In the genomic region with DNA sequence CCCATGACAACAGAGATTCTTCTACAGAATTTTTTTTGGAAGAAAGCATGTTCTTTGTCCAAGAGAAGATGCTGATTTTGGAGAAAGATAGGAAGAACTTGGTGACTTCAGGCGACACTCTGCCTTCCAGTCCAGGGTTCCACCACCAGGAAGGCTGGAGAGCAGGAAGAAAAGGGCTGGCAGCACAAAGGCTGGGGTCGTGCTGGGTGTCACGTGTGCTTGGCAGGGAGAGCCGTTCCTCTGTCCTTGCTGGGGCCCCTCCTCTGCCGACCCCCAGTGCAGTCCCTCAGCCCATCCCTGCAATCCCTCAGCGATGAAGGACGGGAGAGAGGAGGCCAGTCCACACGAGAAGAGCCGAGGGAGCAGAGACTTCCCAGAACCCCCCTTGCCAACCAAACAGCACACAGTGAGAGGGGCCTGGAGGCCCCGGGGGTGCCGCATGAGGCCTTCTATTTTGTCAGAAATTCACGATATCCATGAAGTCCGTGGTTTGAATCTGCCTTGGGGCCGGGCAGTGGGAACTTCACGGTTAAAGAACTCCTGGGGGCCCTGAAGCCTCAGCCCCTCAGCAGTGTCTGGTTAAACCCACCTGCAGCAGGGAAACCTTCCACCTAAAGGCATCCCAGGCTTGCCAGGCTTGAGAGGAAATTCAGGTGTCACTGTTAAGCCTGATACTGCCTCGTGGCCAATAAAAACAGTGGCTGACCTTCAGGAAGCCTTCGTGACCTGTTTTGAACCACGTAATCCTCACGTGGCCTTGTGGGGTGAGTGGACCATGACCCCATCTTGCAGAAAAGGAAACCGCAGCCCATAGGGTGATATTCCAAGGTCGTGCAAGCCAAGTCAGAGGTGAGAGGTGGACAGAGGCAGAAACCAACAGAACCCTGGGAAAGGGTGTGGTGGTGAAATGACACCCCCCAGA, we compare ENCODE assay signal across 1 cellular context.
TF ChIP-seq lines count a peak whose summit lies in the region.

No MANE protein-coding gene starts in this region.

TF ChIP-seq in HepG2, 621 proteins besides CTCF, POLR2A, EP300 and RAD21 (continued from another document and continues in another):
- TF ChIP-seq ZNF609 (CRISPR knock-in tag; IDR thresholded peaks at IDR 0.05; ENCODE audit: borderline replicate concordance) (peak; percentile 74; the same call in 1 of the 2 replicates), ZNF17 (CRISPR knock-in tag; IDR thresholded peaks at IDR 0.05) (no peak), RARA (CRISPR knock-in tag; IDR thresholded peaks at IDR 0.05) (peak; percentile 95), SP1 (IDR thresholded peaks at IDR 0.05) (no peak), SP1 (CRISPR knock-in tag; IDR thresholded peaks at IDR 0.05) (no peak), KLF11 (CRISPR knock-in tag; IDR thresholded peaks at IDR 0.05) (no peak), PCBP2 (optimal IDR thresholded peaks at IDR 0.05; ENCODE audit: low read depth, low read length, poor library complexity, severe bottlenecking) (no peak), ELF4 (CRISPR knock-in tag; IDR thresholded peaks at IDR 0.05; ENCODE audit: borderline replicate concordance) (no peak), EED (CRISPR knock-in tag; IDR thresholded peaks at IDR 0.05) (no peak), MIER2 (CRISPR knock-in tag; IDR thresholded peaks at IDR 0.05) (no peak), SMC3 (IDR thresholded peaks at IDR 0.05; ENCODE audit: low read length) (no peak), ZBTB38 (CRISPR knock-in tag; IDR thresholded peaks at IDR 0.05) (no peak), ZNF441 (CRISPR knock-in tag; IDR thresholded peaks at IDR 0.05; ENCODE audit: borderline replicate concordance) (peak; percentile 73; the same call in 1 of the 2 replicates), ARNTL (CRISPR knock-in tag; IDR thresholded peaks at IDR 0.05) (peak; percentile 99), SAP130 (CRISPR knock-in tag; IDR thresholded peaks at IDR 0.05; ENCODE audit: low read depth) (peak; percentile 83), TSC22D2 (CRISPR knock-in tag; IDR thresholded peaks at IDR 0.05; ENCODE audit: borderline replicate concordance) (no peak), ZMAT3 (CRISPR knock-in tag; conservative IDR thresholded peaks at IDR 0.05) (peak; percentile 81; the same call in 1 of the 2 replicates), ELF3 (CRISPR knock-in tag; IDR thresholded peaks at IDR 0.05) (peak; percentile 79), SNRNP70 (IDR thresholded peaks at IDR 0.05; ENCODE audit: low read depth, low read length) (no peak), RBM22 (optimal IDR thresholded peaks at IDR 0.05; ENCODE audit: low read length) (no peak), MTA1 (CRISPR knock-in tag; IDR thresholded peaks at IDR 0.05; ENCODE audit: borderline replicate concordance) (0 out of 2 replicates have a peak, but pooled peaks have one; percentile 52), YEATS4 (CRISPR knock-in tag; IDR thresholded peaks at IDR 0.05; ENCODE audit: borderline replicate concordance) (peak; percentile 51; the same call in 1 of the 2 replicates), ZSCAN21 (CRISPR knock-in tag; IDR thresholded peaks at IDR 0.05; ENCODE audit: borderline replicate concordance) (no peak), ZFX (CRISPR knock-in tag; IDR thresholded peaks at IDR 0.05; ENCODE audit: low read depth) (peak; percentile 66), CEBPB (IDR thresholded peaks at IDR 0.05; ENCODE audit: borderline replicate concordance, low read depth, low read length) (no peak), SMYD3 (CRISPR knock-in tag; IDR thresholded peaks at IDR 0.05) (no peak), RBAK (CRISPR knock-in tag; IDR thresholded peaks at IDR 0.05) (no peak), ZBTB20 (CRISPR knock-in tag; IDR thresholded peaks at IDR 0.05; ENCODE audit: borderline replicate concordance, low read depth) (peak; percentile 93; the same call in 1 of the 2 replicates)
- TF ChIP-seq, protein P1, sequence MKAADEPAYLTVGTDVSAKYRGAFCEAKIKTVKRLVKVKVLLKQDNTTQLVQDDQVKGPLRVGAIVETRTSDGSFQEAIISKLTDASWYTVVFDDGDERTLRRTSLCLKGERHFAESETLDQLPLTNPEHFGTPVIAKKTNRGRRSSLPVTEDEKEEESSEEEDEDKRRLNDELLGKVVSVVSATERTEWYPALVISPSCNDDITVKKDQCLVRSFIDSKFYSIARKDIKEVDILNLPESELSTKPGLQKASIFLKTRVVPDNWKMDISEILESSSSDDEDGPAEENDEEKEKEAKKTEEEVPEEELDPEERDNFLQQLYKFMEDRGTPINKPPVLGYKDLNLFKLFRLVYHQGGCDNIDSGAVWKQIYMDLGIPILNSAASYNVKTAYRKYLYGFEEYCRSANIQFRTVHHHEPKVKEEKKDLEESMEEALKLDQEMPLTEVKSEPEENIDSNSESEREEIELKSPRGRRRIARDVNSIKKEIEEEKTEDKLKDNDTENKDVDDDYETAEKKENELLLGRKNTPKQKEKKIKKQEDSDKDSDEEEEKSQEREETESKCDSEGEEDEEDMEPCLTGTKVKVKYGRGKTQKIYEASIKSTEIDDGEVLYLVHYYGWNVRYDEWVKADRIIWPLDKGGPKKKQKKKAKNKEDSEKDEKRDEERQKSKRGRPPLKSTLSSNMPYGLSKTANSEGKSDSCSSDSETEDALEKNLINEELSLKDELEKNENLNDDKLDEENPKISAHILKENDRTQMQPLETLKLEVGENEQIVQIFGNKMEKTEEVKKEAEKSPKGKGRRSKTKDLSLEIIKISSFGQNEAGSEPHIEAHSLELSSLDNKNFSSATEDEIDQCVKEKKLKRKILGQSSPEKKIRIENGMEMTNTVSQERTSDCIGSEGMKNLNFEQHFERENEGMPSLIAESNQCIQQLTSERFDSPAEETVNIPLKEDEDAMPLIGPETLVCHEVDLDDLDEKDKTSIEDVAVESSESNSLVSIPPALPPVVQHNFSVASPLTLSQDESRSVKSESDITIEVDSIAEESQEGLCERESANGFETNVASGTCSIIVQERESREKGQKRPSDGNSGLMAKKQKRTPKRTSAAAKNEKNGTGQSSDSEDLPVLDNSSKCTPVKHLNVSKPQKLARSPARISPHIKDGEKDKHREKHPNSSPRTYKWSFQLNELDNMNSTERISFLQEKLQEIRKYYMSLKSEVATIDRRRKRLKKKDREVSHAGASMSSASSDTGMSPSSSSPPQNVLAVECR (CRISPR knock-in tag; IDR thresholded peaks at IDR 0.05; ENCODE audit: borderline replicate concordance) = peak; percentile 52; the same call in 1 of the 2 replicates
- TF ChIP-seq, protein P2, sequence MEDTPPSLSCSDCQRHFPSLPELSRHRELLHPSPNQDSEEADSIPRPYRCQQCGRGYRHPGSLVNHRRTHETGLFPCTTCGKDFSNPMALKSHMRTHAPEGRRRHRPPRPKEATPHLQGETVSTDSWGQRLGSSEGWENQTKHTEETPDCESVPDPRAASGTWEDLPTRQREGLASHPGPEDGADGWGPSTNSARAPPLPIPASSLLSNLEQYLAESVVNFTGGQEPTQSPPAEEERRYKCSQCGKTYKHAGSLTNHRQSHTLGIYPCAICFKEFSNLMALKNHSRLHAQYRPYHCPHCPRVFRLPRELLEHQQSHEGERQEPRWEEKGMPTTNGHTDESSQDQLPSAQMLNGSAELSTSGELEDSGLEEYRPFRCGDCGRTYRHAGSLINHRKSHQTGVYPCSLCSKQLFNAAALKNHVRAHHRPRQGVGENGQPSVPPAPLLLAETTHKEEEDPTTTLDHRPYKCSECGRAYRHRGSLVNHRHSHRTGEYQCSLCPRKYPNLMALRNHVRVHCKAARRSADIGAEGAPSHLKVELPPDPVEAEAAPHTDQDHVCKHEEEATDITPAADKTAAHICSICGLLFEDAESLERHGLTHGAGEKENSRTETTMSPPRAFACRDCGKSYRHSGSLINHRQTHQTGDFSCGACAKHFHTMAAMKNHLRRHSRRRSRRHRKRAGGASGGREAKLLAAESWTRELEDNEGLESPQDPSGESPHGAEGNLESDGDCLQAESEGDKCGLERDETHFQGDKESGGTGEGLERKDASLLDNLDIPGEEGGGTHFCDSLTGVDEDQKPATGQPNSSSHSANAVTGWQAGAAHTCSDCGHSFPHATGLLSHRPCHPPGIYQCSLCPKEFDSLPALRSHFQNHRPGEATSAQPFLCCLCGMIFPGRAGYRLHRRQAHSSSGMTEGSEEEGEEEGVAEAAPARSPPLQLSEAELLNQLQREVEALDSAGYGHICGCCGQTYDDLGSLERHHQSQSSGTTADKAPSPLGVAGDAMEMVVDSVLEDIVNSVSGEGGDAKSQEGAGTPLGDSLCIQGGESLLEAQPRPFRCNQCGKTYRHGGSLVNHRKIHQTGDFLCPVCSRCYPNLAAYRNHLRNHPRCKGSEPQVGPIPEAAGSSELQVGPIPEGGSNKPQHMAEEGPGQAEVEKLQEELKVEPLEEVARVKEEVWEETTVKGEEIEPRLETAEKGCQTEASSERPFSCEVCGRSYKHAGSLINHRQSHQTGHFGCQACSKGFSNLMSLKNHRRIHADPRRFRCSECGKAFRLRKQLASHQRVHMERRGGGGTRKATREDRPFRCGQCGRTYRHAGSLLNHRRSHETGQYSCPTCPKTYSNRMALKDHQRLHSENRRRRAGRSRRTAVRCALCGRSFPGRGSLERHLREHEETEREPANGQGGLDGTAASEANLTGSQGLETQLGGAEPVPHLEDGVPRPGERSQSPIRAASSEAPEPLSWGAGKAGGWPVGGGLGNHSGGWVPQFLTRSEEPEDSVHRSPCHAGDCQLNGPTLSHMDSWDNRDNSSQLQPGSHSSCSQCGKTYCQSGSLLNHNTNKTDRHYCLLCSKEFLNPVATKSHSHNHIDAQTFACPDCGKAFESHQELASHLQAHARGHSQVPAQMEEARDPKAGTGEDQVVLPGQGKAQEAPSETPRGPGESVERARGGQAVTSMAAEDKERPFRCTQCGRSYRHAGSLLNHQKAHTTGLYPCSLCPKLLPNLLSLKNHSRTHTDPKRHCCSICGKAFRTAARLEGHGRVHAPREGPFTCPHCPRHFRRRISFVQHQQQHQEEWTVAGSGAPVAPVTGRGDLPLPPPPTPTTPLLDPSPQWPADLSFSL (CRISPR knock-in tag; IDR thresholded peaks at IDR 0.05) = no peak
- TF ChIP-seq, protein P3, sequence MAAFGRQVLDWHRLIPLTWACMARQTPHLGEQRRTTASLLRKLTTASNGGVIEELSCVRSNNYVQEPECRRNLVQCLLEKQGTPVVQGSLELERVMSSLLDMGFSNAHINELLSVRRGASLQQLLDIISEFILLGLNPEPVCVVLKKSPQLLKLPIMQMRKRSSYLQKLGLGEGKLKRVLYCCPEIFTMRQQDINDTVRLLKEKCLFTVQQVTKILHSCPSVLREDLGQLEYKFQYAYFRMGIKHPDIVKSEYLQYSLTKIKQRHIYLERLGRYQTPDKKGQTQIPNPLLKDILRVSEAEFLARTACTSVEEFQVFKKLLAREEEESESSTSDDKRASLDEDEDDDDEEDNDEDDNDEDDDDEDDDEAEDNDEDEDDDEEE (CRISPR knock-in tag; IDR thresholded peaks at IDR 0.05) = no peak
- TF ChIP-seq, protein P4, sequence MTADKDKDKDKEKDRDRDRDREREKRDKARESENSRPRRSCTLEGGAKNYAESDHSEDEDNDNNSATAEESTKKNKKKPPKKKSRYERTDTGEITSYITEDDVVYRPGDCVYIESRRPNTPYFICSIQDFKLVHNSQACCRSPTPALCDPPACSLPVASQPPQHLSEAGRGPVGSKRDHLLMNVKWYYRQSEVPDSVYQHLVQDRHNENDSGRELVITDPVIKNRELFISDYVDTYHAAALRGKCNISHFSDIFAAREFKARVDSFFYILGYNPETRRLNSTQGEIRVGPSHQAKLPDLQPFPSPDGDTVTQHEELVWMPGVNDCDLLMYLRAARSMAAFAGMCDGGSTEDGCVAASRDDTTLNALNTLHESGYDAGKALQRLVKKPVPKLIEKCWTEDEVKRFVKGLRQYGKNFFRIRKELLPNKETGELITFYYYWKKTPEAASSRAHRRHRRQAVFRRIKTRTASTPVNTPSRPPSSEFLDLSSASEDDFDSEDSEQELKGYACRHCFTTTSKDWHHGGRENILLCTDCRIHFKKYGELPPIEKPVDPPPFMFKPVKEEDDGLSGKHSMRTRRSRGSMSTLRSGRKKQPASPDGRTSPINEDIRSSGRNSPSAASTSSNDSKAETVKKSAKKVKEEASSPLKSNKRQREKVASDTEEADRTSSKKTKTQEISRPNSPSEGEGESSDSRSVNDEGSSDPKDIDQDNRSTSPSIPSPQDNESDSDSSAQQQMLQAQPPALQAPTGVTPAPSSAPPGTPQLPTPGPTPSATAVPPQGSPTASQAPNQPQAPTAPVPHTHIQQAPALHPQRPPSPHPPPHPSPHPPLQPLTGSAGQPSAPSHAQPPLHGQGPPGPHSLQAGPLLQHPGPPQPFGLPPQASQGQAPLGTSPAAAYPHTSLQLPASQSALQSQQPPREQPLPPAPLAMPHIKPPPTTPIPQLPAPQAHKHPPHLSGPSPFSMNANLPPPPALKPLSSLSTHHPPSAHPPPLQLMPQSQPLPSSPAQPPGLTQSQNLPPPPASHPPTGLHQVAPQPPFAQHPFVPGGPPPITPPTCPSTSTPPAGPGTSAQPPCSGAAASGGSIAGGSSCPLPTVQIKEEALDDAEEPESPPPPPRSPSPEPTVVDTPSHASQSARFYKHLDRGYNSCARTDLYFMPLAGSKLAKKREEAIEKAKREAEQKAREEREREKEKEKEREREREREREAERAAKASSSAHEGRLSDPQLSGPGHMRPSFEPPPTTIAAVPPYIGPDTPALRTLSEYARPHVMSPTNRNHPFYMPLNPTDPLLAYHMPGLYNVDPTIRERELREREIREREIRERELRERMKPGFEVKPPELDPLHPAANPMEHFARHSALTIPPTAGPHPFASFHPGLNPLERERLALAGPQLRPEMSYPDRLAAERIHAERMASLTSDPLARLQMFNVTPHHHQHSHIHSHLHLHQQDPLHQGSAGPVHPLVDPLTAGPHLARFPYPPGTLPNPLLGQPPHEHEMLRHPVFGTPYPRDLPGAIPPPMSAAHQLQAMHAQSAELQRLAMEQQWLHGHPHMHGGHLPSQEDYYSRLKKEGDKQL (CRISPR knock-in tag; IDR thresholded peaks at IDR 0.05; ENCODE audit: low read depth) = no peak
